17 cellular contexts compared by ENCODE assay signal in genomic region chr7:126755381-126755780, GRCh38.
"Had no signal": no experiment of that assay in that cellular context is flagged by ENCODE, and none has a peak within 500 bp of the region (broad histone marks: within the 10 kb centered on the region; RNA-seq: fewer than 3 reads in every experiment).

No MANE protein-coding gene starts in this region.

- ATAC-seq: T-cell had no signal

- H3K36me3 ChIP-seq: MG63 had no signal

- H3K4me2 ChIP-seq: SK-N-SH had no signal

- DNase-seq: KBM-7, MG63, NCI-H1092 treated with DMSO at 0.1 percent for 48 hours, NCI-H146, NCI-H1694 treated with DMSO at 0.1 percent for 48 hours, NCI-H1930, NCI-H2081, NCI-H345, NCI-H446 treated with DMSO at 0.1 percent for 48 hours, NCI-H510A treated with DMSO at 0.1 percent for 48 hours, NCI-H526, NCI-H748 treated with DMSO at 0.1 percent for 48 hours, RPMI8226, SHP77, SK-N-SH, SW 1271, T-cell had no signal

- H3K9ac ChIP-seq: SK-N-SH had no signal

- H3K27me3 ChIP-seq: MG63 had no signal

- H3K9me3 ChIP-seq: MG63, SK-N-SH had no signal

- H3K4me3 ChIP-seq: MG63 had no signal
